8 cellular contexts compared by ENCODE assay signal in genomic region chr19:3243851-3244700, GRCh38. TPM values are rescaled to one million over a fixed set of nuclear protein-coding genes. Genes with fewer than 3 reads are reported as not detected.
DNase-seq lines count a peak whose midpoint lies in the region; ATAC-seq, FAIRE-seq and TF ChIP-seq lines count a peak whose summit lies in the region.

No MANE protein-coding gene starts in this region.

- ATAC-seq in HG03039 (IDR thresholded peaks at IDR 0.05; ENCODE audit: unreplicated experiment) (no peak), GM19328 (IDR thresholded peaks at IDR 0.05; ENCODE audit: unreplicated experiment) (no peak)

- H3T11ph ChIP-seq in H9 (ENCODE audit: low read length), result no peak overlapping the region

- H3K27me3 ChIP-seq in H9 (ENCODE audit: insufficient read depth, low read length), result no peaks in the 10 kb centered on the region
- H3K27me3 ChIP-seq in effector memory CD4-positive, alpha-beta T cell (replicated peaks; ENCODE audit: control insufficient read depth, insufficient read depth, low read length, poor library complexity, severe bottlenecking), result no peaks in the 10 kb centered on the region

- no CpG with 5 or more reads among the region's 20 CpGs for WGBS in H9 (ENCODE audit: extremely low coverage, insufficient read length, low lambda C conversion rate)

- H4K20me1 ChIP-seq in H9 (ENCODE audit: control insufficient read depth, insufficient read depth, insufficient read length), result no peaks in the 10 kb centered on the region

- H3K4me2 ChIP-seq in H9 (ENCODE audit: insufficient read depth, insufficient read length, low read length), result no peak overlapping the region

- H3K23ac ChIP-seq in H9 (ENCODE audit: insufficient read length, low read depth, low read length), result no peak overlapping the region

- H3K27me3 Mint-ChIP-seq in H9 (ENCODE audit: low read depth), result peaks cover 19% of the 10 kb centered on the region
- H3K27me3 Mint-ChIP-seq in mesothelial cell of epicardium (ENCODE audit: low read depth), result peaks cover 11% of the 10 kb centered on the region

- in situ Hi-C loops in astrocyte of the cerebellum (cut with HindIII; ENCODE audit: low sequenced_read_pairs), result no loop called here

- no peak overlapping the region for H3K18ac ChIP-seq in H9 (ENCODE audit: insufficient read length, low read depth, low read length)

- no peak overlapping the region for H3K27ac ChIP-seq in H9 (ENCODE audit: insufficient read length, low read depth, low read length)
- no peak overlapping the region for H3K27ac ChIP-seq in effector memory CD4-positive, alpha-beta T cell (ENCODE audit: insufficient read depth, low read length, poor library complexity, severe bottlenecking)

- H2BK20ac ChIP-seq in H9 (ENCODE audit: low read depth, low read length, poor library complexity, severe bottlenecking), result no peak overlapping the region

- H3K56ac ChIP-seq in H9 (ENCODE audit: insufficient read length, low read depth, low read length), result no peak overlapping the region

- H3K27ac Mint-ChIP-seq in H9, result no peak overlapping the region
- H3K27ac Mint-ChIP-seq in mesothelial cell of epicardium, result no peak overlapping the region

- no peaks in the 10 kb centered on the region for H3K79me1 ChIP-seq in H9 (ENCODE audit: insufficient read depth, low read depth, low read length, poor library complexity, severe bottlenecking)

- H3K14ac ChIP-seq in H9 (ENCODE audit: insufficient read depth, low read length), result no peak overlapping the region

- H3K4me1 Mint-ChIP-seq in H9 (peaks cover 0 to 7% of the 10 kb centered on the region in 2 experiments; a peak in 2 of 4 replicates), mesothelial cell of epicardium (no peaks in the 10 kb centered on the region)

- H2BK120ac ChIP-seq in H9 (ENCODE audit: low read depth, low read length, poor library complexity, severe bottlenecking), result no peak overlapping the region

- no peak overlapping the region for H4K5ac ChIP-seq in H9 (ENCODE audit: insufficient read length, low read depth, low read length)

- H3K79me2 ChIP-seq in H9 (ENCODE audit: insufficient read depth, low read length), result no peaks in the 10 kb centered on the region

- H2BK12ac ChIP-seq in H9 (ENCODE audit: insufficient read length, low read depth, low read length), result no peak overlapping the region

- no peak overlapping the region for H3K9ac ChIP-seq in H9 (ENCODE audit: extremely low read depth, insufficient read length, low read length)

- no peak overlapping the region for H3K4ac ChIP-seq in H9 (ENCODE audit: low read depth, low read length)

- H3K4me3 Mint-ChIP-seq in H9 (no peak overlapping the region), mesothelial cell of epicardium (no peak overlapping the region)

- no peaks in the 10 kb centered on the region for H3K23me2 ChIP-seq in H9 (ENCODE audit: insufficient read length, low read depth, low read length, poor library complexity, severe bottlenecking)

- H4K8ac ChIP-seq in H9 (replicated peaks; ENCODE audit: insufficient read length, low read depth, low read length), result no peak overlapping the region

- DNase-seq in H9 (peak; percentile 64), SIG-M5 (lab: John Stamatoyannopoulos, UW) (peak; percentile 2), astrocyte of the cerebellum (ENCODE audit: low read depth) (peak; percentile 15), mesothelial cell of epicardium (ENCODE audit: low spot score in 2 of 2, unreplicated experiment in 2 of 2) (peak; percentile 60 to 75), HTR-8/SVneo (ENCODE audit: insufficient read length, low spot score) (no peak)
- DNase-seq in effector memory CD4-positive, alpha-beta T cell, result no peak

- H2AFZ ChIP-seq in H9 (ENCODE audit: low read length), result no peak overlapping the region

- FAIRE-seq in HTR-8/SVneo (lab: Jason Lieb, UNC), result no peak

- no peak overlapping the region for H2AK5ac ChIP-seq in H9 (ENCODE audit: insufficient read length, low read length)

- H3K4me3 ChIP-seq in astrocyte of the cerebellum (ENCODE audit: low read depth, low read length), result no peak overlapping the region
- no peak overlapping the region for H3K4me3 ChIP-seq in effector memory CD4-positive, alpha-beta T cell (ENCODE audit: insufficient read depth, low read depth, low read length, poor library complexity, severe bottlenecking)

- H3K36me3 Mint-ChIP-seq in H9 (ENCODE audit: insufficient read depth in 1 of 3, low read depth in 3 of 3), result no peaks in the 10 kb centered on the region
- H3K36me3 Mint-ChIP-seq in mesothelial cell of epicardium, result no peaks in the 10 kb centered on the region

- H2BK15ac ChIP-seq in H9 (ENCODE audit: low read depth, low read length), result no peak overlapping the region

- no peak overlapping the region for H2BK5ac ChIP-seq in H9 (ENCODE audit: insufficient read length, low read length)

- no peaks in the 10 kb centered on the region for H3K9me3 ChIP-seq in H9 (ENCODE audit: control insufficient read depth, low read depth, low read length)
- H3K9me3 ChIP-seq in effector memory CD4-positive, alpha-beta T cell (ENCODE audit: control insufficient read depth, low read length), result no peaks in the 10 kb centered on the region

- no peak for TF ChIP-seq CTCF in H9 (conservative IDR thresholded peaks at IDR 0.05)
- no peak for TF ChIP-seq CTCF in astrocyte of the cerebellum (IDR thresholded peaks at IDR 0.05; ENCODE audit: low read depth, low read length, missing control alignments)
- no peak for TF ChIP-seq CTCF in mesothelial cell of epicardium (IDR thresholded peaks at IDR 0.05; ENCODE audit: unreplicated experiment)

- H3K4me1 ChIP-seq in H9 (ENCODE audit: insufficient read depth, low read length), result no peaks in the 10 kb centered on the region
- H3K4me1 ChIP-seq in effector memory CD4-positive, alpha-beta T cell (ENCODE audit: control insufficient read depth, insufficient read depth, low read length, poor library complexity, severe bottlenecking), result no peaks in the 10 kb centered on the region

- no peaks in the 10 kb centered on the region for H3K36me3 ChIP-seq in effector memory CD4-positive, alpha-beta T cell (ENCODE audit: control insufficient read depth, insufficient read depth, low read length)

- H3K9me3 Mint-ChIP-seq in H9, result no peaks in the 10 kb centered on the region
- no peaks in the 10 kb centered on the region for H3K9me3 Mint-ChIP-seq in mesothelial cell of epicardium

- H4K91ac ChIP-seq in H9 (ENCODE audit: insufficient read length, low read depth, low read length), result no peak overlapping the region

RNA-seq across cellular contexts. Expression of gene CELF5, which starts 19.6 kb away (rescaled TPM):
- 4.8 TPM in 2 replicates for total RNA-seq in H9 (2021)
- total RNA-seq in mesothelial cell of epicardium, result 2.3 to 2.6 TPM (median 2.4 TPM) in 3 replicates

RNA-seq across cellular contexts. Expression of gene NCLN, which starts 58.3 kb away (rescaled TPM):
- total RNA-seq in H9 (2021), result 94.8 and 100 TPM in 2 replicates
- 51.2 to 53.0 TPM (median 51.5 TPM) in 3 replicates for total RNA-seq in mesothelial cell of epicardium

Comparison
In these comparisons a context has a peak if more than half of its experiments do, and no peak if none do; other contexts are left out.
1. DNase-seq: peak in H9 (single experiment), SIG-M5 (single experiment), astrocyte of the cerebellum (single experiment) and mesothelial cell of epicardium (2 of 2); none in effector memory CD4-positive, alpha-beta T cell (0 of 3) and HTR-8/SVneo (single experiment).